ENCODE assay signal across 22 cellular contexts in genomic region chr18:28059861-28060260, GRCh38.
A peak's percentile ranks its signal among the peaks of the same experiment; 100 is the strongest.
DNase-seq lines count a peak whose midpoint lies in the region; ATAC-seq, FAIRE-seq and TF ChIP-seq lines count a peak whose summit lies in the region.
"Had no signal": no experiment of that assay in that cellular context is flagged by ENCODE, and none has a peak within 500 bp of the region (broad histone marks: within the 10 kb centered on the region; RNA-seq: fewer than 3 reads in every experiment).

No MANE protein-coding gene starts in this region.

- peaks cover 21% of the 10 kb centered on the region for H3K9me3 Mint-ChIP-seq in activated T-helper 17 cell treated with anti-CD3 and anti-CD28 coated beads, Interleukin-2, amount 50 U/mL, for 72 hours

- H2AK5ac ChIP-seq in mesendoderm (ENCODE audit: low read length), result no peak overlapping the region

- no peak overlapping the region for H3K23ac ChIP-seq in mesendoderm (ENCODE audit: low read length)

- H3K9me2 ChIP-seq in GM23248 (ENCODE audit: insufficient read depth), result no peaks in the 10 kb centered on the region

- peaks cover 51% of the 10 kb centered on the region for H3K4me1 ChIP-seq in GM23248 (ENCODE audit: insufficient read depth)
- peaks cover 5% of the 10 kb centered on the region for H3K4me1 ChIP-seq in mesendoderm (ENCODE audit: control insufficient read depth, low read depth, low read length)
- no peaks in the 10 kb centered on the region for H3K4me1 ChIP-seq in thyroid gland
- H3K4me1 ChIP-seq: BE2C had no signal

- H3K79me1 ChIP-seq in mesendoderm (ENCODE audit: low read length), result peaks cover 6% of the 10 kb centered on the region

- peak overlapping the region; percentile 45 for H3K27ac ChIP-seq in GM23248
- H3K27ac ChIP-seq in mesendoderm (ENCODE audit: low read depth, low read length), result no peak overlapping the region
- no peak overlapping the region for H3K27ac ChIP-seq in thyroid gland
- H3K27ac ChIP-seq: HL-60 had no signal

- H3K9ac ChIP-seq in GM23248 (no peak overlapping the region), mesendoderm (ENCODE audit: low read length) (no peak overlapping the region)

- H3K4me2 ChIP-seq in GM23248 (ENCODE audit: unreplicated experiment) (no peak overlapping the region), mesendoderm (ENCODE audit: low read length) (no peak overlapping the region)

- no peak overlapping the region for H2BK120ac ChIP-seq in mesendoderm (ENCODE audit: low read depth, low read length)

- no peak for FAIRE-seq in HTR-8/SVneo (lab: Jason Lieb, UNC)
- FAIRE-seq: GM12891, GM19239 had no signal

- no peaks in the 10 kb centered on the region for H3K9me3 ChIP-seq in GM23248 (ENCODE audit: low read depth)
- H3K9me3 ChIP-seq in thyroid gland, result no peaks in the 10 kb centered on the region
- H3K9me3 ChIP-seq: BE2C, HAP-1 had no signal

- no peak overlapping the region for H3K27ac Mint-ChIP-seq in activated T-helper 17 cell treated with anti-CD3 and anti-CD28 coated beads, Interleukin-2, amount 50 U/mL, for 72 hours
- H3K27ac Mint-ChIP-seq: CD4-positive, CD25-positive, alpha-beta regulatory T cell; IgD-negative memory B cell had no signal

- H4K8ac ChIP-seq in mesendoderm (ENCODE audit: low read depth, low read length), result no peak overlapping the region

- peaks cover 83% of the 10 kb centered on the region for H3K79me2 ChIP-seq in GM23248 (ENCODE audit: insufficient read depth)
- H3K79me2 ChIP-seq in mesendoderm (ENCODE audit: control insufficient read depth, insufficient read depth, low read length), result peaks cover 13% of the 10 kb centered on the region

- no peak overlapping the region for H4K5ac ChIP-seq in mesendoderm (ENCODE audit: low read length)

- no peak overlapping the region for H3K4ac ChIP-seq in mesendoderm (ENCODE audit: low read depth, low read length)

- ATAC-seq in activated T-helper 17 cell treated with anti-CD3 and anti-CD28 coated beads, Interleukin-2, amount 50 U/mL, for 72 hours (replicated peaks), result no peak

- WGBS in GM23248 (ENCODE audit: low coverage in 1 of 2, low lambda C conversion rate in 2 of 2, missing lambda C conversion rate in 2 of 2), 2 experiments, result 61 to 72% methylated on average over 3 of the region's 3 CpGs
- WGBS in mesendoderm (ENCODE audit: extremely low coverage, insufficient coverage, low lambda C conversion rate), result no CpG with 5 or more reads among the region's 3 CpGs
- 89 to 93% methylated on average over 3 of the region's 3 CpGs for WGBS in thyroid gland, 2 donors

- H2AFZ ChIP-seq in GM23248, result no peak overlapping the region

- no peak overlapping the region for H2BK5ac ChIP-seq in mesendoderm (ENCODE audit: low read length)

- H3K4me3 ChIP-seq in GM23248 (no peak overlapping the region), mesendoderm (ENCODE audit: low read length) (no peak overlapping the region), thyroid gland (replicated peaks in 1 of 3) (no peak overlapping the region)
- H3K4me3 ChIP-seq: HAP-1 had no signal

- H2BK15ac ChIP-seq in mesendoderm (replicated peaks; ENCODE audit: low read depth), result no peak overlapping the region

- no peaks in the 10 kb centered on the region for H3K36me3 ChIP-seq in GM23248 (ENCODE audit: low read depth)
- no peaks in the 10 kb centered on the region for H3K36me3 ChIP-seq in mesendoderm (ENCODE audit: control insufficient read depth, insufficient read depth, low read length)
- no peaks in the 10 kb centered on the region for H3K36me3 ChIP-seq in thyroid gland
- H3K36me3 ChIP-seq: BE2C, HAP-1 had no signal

- in situ Hi-C loops in GM23248 (cut with MboI), result no loop called here

- no peak for TF ChIP-seq POLR2A in thyroid gland (IDR thresholded peaks at IDR 0.05)

- no peak overlapping the region for H3K56ac ChIP-seq in mesendoderm (ENCODE audit: low read length)

- intact Hi-C loops in thyroid gland (cut with DNase I), result no loop called here

- no peak for TF ChIP-seq CTCF in thyroid gland (IDR thresholded peaks at IDR 0.05)

- H3K18ac ChIP-seq in mesendoderm (ENCODE audit: low read length), result peak overlapping the region; percentile 60

- H3K27me3 Mint-ChIP-seq in activated T-helper 17 cell treated with anti-CD3 and anti-CD28 coated beads, Interleukin-2, amount 50 U/mL, for 72 hours, result no peaks in the 10 kb centered on the region
- H3K27me3 Mint-ChIP-seq: CD4-positive, CD25-positive, alpha-beta regulatory T cell; CD8-positive, alpha-beta memory T cell; IgD-negative memory B cell had no signal

- H3K4me1 Mint-ChIP-seq in activated T-helper 17 cell treated with anti-CD3 and anti-CD28 coated beads, Interleukin-2, amount 50 U/mL, for 72 hours, result no peaks in the 10 kb centered on the region
- H3K4me1 Mint-ChIP-seq: CD4-positive, CD25-positive, alpha-beta regulatory T cell; CD8-positive, alpha-beta memory T cell; IgD-negative memory B cell had no signal

- H3K4me3 Mint-ChIP-seq in activated T-helper 17 cell treated with anti-CD3 and anti-CD28 coated beads, Interleukin-2, amount 50 U/mL, for 72 hours, result no peak overlapping the region
- H3K4me3 Mint-ChIP-seq: CD4-positive, CD25-positive, alpha-beta regulatory T cell; CD8-positive, alpha-beta memory T cell; IgD-negative memory B cell had no signal

- no peaks in the 10 kb centered on the region for H4K20me1 ChIP-seq in GM23248 (ENCODE audit: insufficient read depth)

- H3K27me3 ChIP-seq in GM23248 (replicated peaks; ENCODE audit: insufficient read depth), result no peaks in the 10 kb centered on the region
- H3K27me3 ChIP-seq in mesendoderm (ENCODE audit: insufficient read depth, low read length, poor library complexity), result no peaks in the 10 kb centered on the region
- H3K27me3 ChIP-seq in thyroid gland, result no peaks in the 10 kb centered on the region
- H3K27me3 ChIP-seq: BE2C had no signal

- H3K36me3 Mint-ChIP-seq in activated T-helper 17 cell treated with anti-CD3 and anti-CD28 coated beads, Interleukin-2, amount 50 U/mL, for 72 hours (ENCODE audit: low read depth), result no peaks in the 10 kb centered on the region
- H3K36me3 Mint-ChIP-seq: CD4-positive, CD25-positive, alpha-beta regulatory T cell; CD8-positive, alpha-beta memory T cell; IgD-negative memory B cell had no signal

- H3F3A ChIP-seq in GM23248 (ENCODE audit: insufficient read depth), result peaks cover 53% of the 10 kb centered on the region

- DNase-seq in GM23248, result peak; percentile 52
- peak; percentile 17 for DNase-seq in fibroblast of gingiva (ENCODE audit: low read depth)
- no peak for DNase-seq in mesendoderm
- DNase-seq in HTR-8/SVneo (ENCODE audit: insufficient read length, low spot score), result no peak
- no peak for DNase-seq in thyroid gland
- no peak for DNase-seq in GOT3 (lab: John Stamatoyannopoulos, UW)
- DNase-seq: BE2C; C1 segment of cervical spinal cord; CD4-positive, CD25-positive, alpha-beta regulatory T cell; CD8-positive, alpha-beta memory T cell; COR-L47; DMS 273 treated with DMSO at 0.1 percent for 48 hours; DMS53; DND-41; EL; KBM-7 had no signal

Comparison
In these comparisons a context has a peak if more than half of its experiments do, and no peak if none do; other contexts are left out.
1. DNase-seq: peak in GM23248 (single experiment) and fibroblast of gingiva (single experiment); none in mesendoderm (single experiment), HTR-8/SVneo (single experiment), thyroid gland (0 of 2) and GOT3 (single experiment).